Comparison of ENCODE assay signal across 1 cellular context in genomic region chr1:19312782-19313635, GRCh38.
TF ChIP-seq lines count a peak whose summit lies in the region.

No MANE protein-coding gene starts in this region.

TF ChIP-seq in K562, 482 proteins besides CTCF, POLR2A, EP300 and RAD21 (continued from another document):
- TF ChIP-seq PRDM10 (IDR thresholded peaks at IDR 0.05; ENCODE audit: partially characterized antibody) (peak; percentile 30), TEAD4 (IDR thresholded peaks at IDR 0.05; ENCODE audit: low read length) (0 out of 2 replicates have a peak, but pooled peaks have one; percentile 35), TEAD4 (CRISPR knock-in tag; IDR thresholded peaks at IDR 0.05; ENCODE audit: borderline replicate concordance) (no peak), NR2C2 (CRISPR knock-in tag; IDR thresholded peaks at IDR 0.05) (no peak), NR2C2 (tag; IDR thresholded peaks at IDR 0.05) (0 out of 2 replicates have a peak, but pooled peaks have one; percentile 6), GABPA (tag; conservative IDR thresholded peaks at IDR 0.05; ENCODE audit: low read depth) (no peak), MCM5 (IDR thresholded peaks at IDR 0.05; ENCODE audit: low read depth) (no peak), ZNF431 (CRISPR knock-in tag; IDR thresholded peaks at IDR 0.05) (no peak; the same call in 1 of the 2 replicates), ZNF699 (CRISPR knock-in tag; IDR thresholded peaks at IDR 0.05; ENCODE audit: insufficient replicate concordance) (no peak), TRIM25 (IDR thresholded peaks at IDR 0.05; ENCODE audit: borderline replicate concordance) (no peak), COPS2 (conservative IDR thresholded peaks at IDR 0.05) (no peak), PRMT5 (CRISPR knock-in tag; IDR thresholded peaks at IDR 0.05) (no peak), MAFG (tag; conservative IDR thresholded peaks at IDR 0.05) (no peak), TBL1XR1 (IDR thresholded peaks at IDR 0.05; ENCODE audit: low read length in 2 of 2) (peak in 1 of 2 experiments; percentile 10; a peak in 1 of 4 replicates), TCF3 (CRISPR knock-in tag; IDR thresholded peaks at IDR 0.05) (no peak), NONO (IDR thresholded peaks at IDR 0.05; ENCODE audit: low read depth in 2 of 2, low read length in 1 of 2) (peak in 1 of 2 experiments; percentile 15; a peak in 1 of 4 replicates), KDM5B (IDR thresholded peaks at IDR 0.05; ENCODE audit: insufficient replicate concordance, low read depth, low read length) (peak; percentile 32)
TF ChIP-seq in K562: peak in this region for 66.
